ENCODE assay signal across 27 cellular contexts in genomic region chr1:18319099-18319498, GRCh38.
"Had no signal": no experiment of that assay in that cellular context is flagged by ENCODE, and none has a peak within 500 bp of the region (broad histone marks: within the 10 kb centered on the region; RNA-seq: fewer than 3 reads in every experiment).

No MANE protein-coding gene starts in this region.

- H3K27ac ChIP-seq: ascending aorta, cardiac muscle cell, SJSA1, WERI-Rb-1 had no signal

- ATAC-seq: activated CD8-positive, alpha-beta T cell treated with anti-CD3 and anti-CD28 coated beads for 36 hours; Panc1 had no signal

- H3K9me3 Mint-ChIP-seq: activated CD4-positive, alpha-beta T cell treated with anti-CD3 and anti-CD28 coated beads, Interleukin-2, amount 10 ng/mL, durations not matched to agents 24 days and 14 days; activated CD8-positive, alpha-beta T cell treated with anti-CD3 and anti-CD28 coated beads for 36 hours; activated naive CD4-positive, alpha-beta T cell treated with anti-CD3 and anti-CD28 coated beads, Interleukin-2, amount 50 U/mL, for 24 hours; activated naive CD8-positive, alpha-beta T cell treated with anti-CD3 and anti-CD28 coated beads, Interleukin-2, amount 10 ng/mL, durations not matched to agents 7 days and 5 days; activated T-helper 2 cell treated with anti-CD3 and anti-CD28 coated beads, Interferon-gamma antibody, Interleukin-2, Interleukin-4, amounts not matched to agents 10 μg/mL and 5 μg/mL and 100 μg/mL, durations not matched to agents 14 hours and 24 hours and 36 hours; T-helper 1 cell treated with Interleukin-12 subunit alpha and Interleukin-12 subunit beta and Interleukin-4 antibody, amounts not matched to agents 30 μg/mL and 1 μg/mL, for 36 hours; T-helper 2 cell treated with Interferon-gamma antibody and Interleukin-4, amounts not matched to agents 5 μg/mL and 100 μg/mL, for 36 hours had no signal

- H3K4me1 Mint-ChIP-seq: activated CD4-positive, alpha-beta T cell treated with anti-CD3 and anti-CD28 coated beads, Interleukin-2, amount 10 ng/mL, durations not matched to agents 24 days and 14 days; activated naive CD4-positive, alpha-beta T cell treated with anti-CD3 and anti-CD28 coated beads, Interleukin-2, amount 50 U/mL, for 24 hours; activated naive CD8-positive, alpha-beta T cell treated with anti-CD3 and anti-CD28 coated beads, Interleukin-2, amount 10 ng/mL, durations not matched to agents 7 days and 5 days had no signal

- H3K36me3 Mint-ChIP-seq: activated naive CD4-positive, alpha-beta T cell treated with anti-CD3 and anti-CD28 coated beads, Interleukin-2, amount 50 U/mL, for 24 hours; activated naive CD8-positive, alpha-beta T cell treated with anti-CD3 and anti-CD28 coated beads, Interleukin-2, amount 10 ng/mL, durations not matched to agents 7 days and 5 days had no signal

- H3K4me3 ChIP-seq: ascending aorta, cardiac muscle cell, MG63, SJSA1 had no signal

- DNase-seq: activated CD4-positive, alpha-beta T cell treated with anti-CD3 and anti-CD28 coated beads, Interleukin-2, amount 10 ng/mL, durations not matched to agents 24 days and 14 days; activated CD4-positive, alpha-beta T cell treated with anti-CD3 and anti-CD28 coated beads, Interleukin-2, amount 50 U/mL, for 4 hours; activated CD8-positive, alpha-beta T cell treated with anti-CD3 and anti-CD28 coated beads for 36 hours; activated gamma-delta T cell; activated naive CD4-positive, alpha-beta T cell treated with Interleukin-2 at 50 U/mL for 16 hours; activated naive CD8-positive, alpha-beta T cell treated with anti-CD3 and anti-CD28 coated beads, Interleukin-2, amount 10 ng/mL, durations not matched to agents 7 days and 5 days; activated T-cell treated with anti-CD3 and anti-CD28 coated beads, Interleukin-2, amount 50 U/mL, for 1 hour; amygdala; MG63; NCI-H1048; NCI-H1105 treated with DMSO at 0.1 percent for 48 hours; NCI-H1436; NCI-H1694 treated with DMSO at 0.1 percent for 48 hours; NCI-H2029; NCI-H345; NCI-H524 treated with DMSO at 0.1 percent for 48 hours; SHP77 treated with DMSO at 0.1 percent for 48 hours; SW 1271; WERI-Rb-1 had no signal

- H3K36me3 ChIP-seq: ascending aorta, cardiac muscle cell, MG63, SJSA1, WERI-Rb-1 had no signal

- H3K27me3 Mint-ChIP-seq: activated CD4-positive, alpha-beta T cell treated with anti-CD3 and anti-CD28 coated beads, Interleukin-2, amount 10 ng/mL, durations not matched to agents 24 days and 14 days had no signal

- H3K27ac Mint-ChIP-seq: activated CD4-positive, alpha-beta T cell treated with anti-CD3 and anti-CD28 coated beads, Interleukin-2, amount 10 ng/mL, durations not matched to agents 24 days and 14 days; activated CD8-positive, alpha-beta T cell treated with anti-CD3 and anti-CD28 coated beads for 36 hours; activated naive CD4-positive, alpha-beta T cell treated with anti-CD3 and anti-CD28 coated beads, Interleukin-2, amount 50 U/mL, for 24 hours; activated naive CD8-positive, alpha-beta T cell treated with anti-CD3 and anti-CD28 coated beads, Interleukin-2, amount 10 ng/mL, durations not matched to agents 7 days and 5 days; activated T-helper 2 cell treated with anti-CD3 and anti-CD28 coated beads, Interferon-gamma antibody, Interleukin-2, Interleukin-4, amounts not matched to agents 10 μg/mL and 5 μg/mL and 100 μg/mL, durations not matched to agents 14 hours and 24 hours and 36 hours; T-helper 1 cell treated with Interleukin-12 subunit alpha and Interleukin-12 subunit beta and Interleukin-4 antibody, amounts not matched to agents 30 μg/mL and 1 μg/mL, for 36 hours; T-helper 2 cell treated with Interferon-gamma antibody and Interleukin-4, amounts not matched to agents 5 μg/mL and 100 μg/mL, for 36 hours had no signal

- H3K4me1 ChIP-seq: ascending aorta, SJSA1 had no signal

- H3K4me3 Mint-ChIP-seq: activated CD4-positive, alpha-beta T cell treated with anti-CD3 and anti-CD28 coated beads, Interleukin-2, amount 10 ng/mL, durations not matched to agents 24 days and 14 days; activated CD8-positive, alpha-beta T cell treated with anti-CD3 and anti-CD28 coated beads for 36 hours; activated naive CD4-positive, alpha-beta T cell treated with anti-CD3 and anti-CD28 coated beads, Interleukin-2, amount 50 U/mL, for 24 hours; activated naive CD8-positive, alpha-beta T cell treated with anti-CD3 and anti-CD28 coated beads, Interleukin-2, amount 10 ng/mL, durations not matched to agents 7 days and 5 days; T-helper 1 cell treated with Interleukin-12 subunit alpha and Interleukin-12 subunit beta and Interleukin-4 antibody, amounts not matched to agents 30 μg/mL and 1 μg/mL, for 36 hours; T-helper 2 cell treated with Interferon-gamma antibody and Interleukin-4, amounts not matched to agents 5 μg/mL and 100 μg/mL, for 36 hours had no signal

- H3K9me3 ChIP-seq: ascending aorta, MG63, SJSA1 had no signal

- H3K27me3 ChIP-seq: ascending aorta, cardiac muscle cell, MG63, SJSA1 had no signal
